17 cellular contexts compared by ENCODE assay signal in genomic region chr4:55880652-55881280, GRCh38. TPM values are rescaled to one million over a fixed set of nuclear protein-coding genes. Genes with fewer than 3 reads are reported as not detected.
DNase-seq lines count a peak whose midpoint lies in the region; ATAC-seq, FAIRE-seq and TF ChIP-seq lines count a peak whose summit lies in the region.
"Had no signal": no experiment of that assay in that cellular context is flagged by ENCODE, and none has a peak within 500 bp of the region (broad histone marks: within the 10 kb centered on the region; RNA-seq: fewer than 3 reads in every experiment).

No MANE protein-coding gene starts in this region.

- H3K9me3 ChIP-seq in HepG2 (ENCODE audit: low read length) (peaks cover 12% of the 10 kb centered on the region; the same call in 1 of the 2 replicates), right lobe of liver (no peaks in the 10 kb centered on the region)

- H3K27me3 ChIP-seq in HepG2 (ENCODE audit: control insufficient read depth in 1 of 2, insufficient read depth in 2 of 2, low read length in 2 of 2) = no peaks in the 10 kb centered on the region
- no peaks in the 10 kb centered on the region for H3K27me3 ChIP-seq in right lobe of liver
- H3K27me3 ChIP-seq: BLaER1 treated with 17β-estradiol and CSF1 and Interleukin-3, amounts not matched to agents 10 nM and 100 nM had no signal

- H3K4me3 Mint-ChIP-seq in effector memory CD8-positive, alpha-beta T cell = no peak overlapping the region
- H3K4me3 Mint-ChIP-seq: CD4-positive, CD25-positive, alpha-beta regulatory T cell; HFFc6 had no signal

- peaks cover 53% of the 10 kb centered on the region for H3K36me3 Mint-ChIP-seq in effector memory CD8-positive, alpha-beta T cell (ENCODE audit: insufficient read depth)

- DNase-seq in HepG2 (ENCODE audit: low spot score) (no peak), right lobe of liver (no peak), retinal pigment epithelial cell (ENCODE audit: low read depth) (peak; percentile 14), cardiac septum (ENCODE audit: low spot score) (no peak), NCI-H1694 treated with DMSO at 0.1 percent for 48 hours (lab: John Stamatoyannopoulos, UW) (no peak)
- no peak for DNase-seq in effector memory CD8-positive, alpha-beta T cell
- DNase-seq: ACHN; CD4-positive, CD25-positive, alpha-beta regulatory T cell; DMS53; GF-D8; HCEC 1CT; HFFc6; KG1 had no signal

- H3K4me1 Mint-ChIP-seq in effector memory CD8-positive, alpha-beta T cell (ENCODE audit: low read depth in 2 of 2) = peaks cover 0 to 3% of the 10 kb centered on the region in 2 donors

- H3K4me1 ChIP-seq in HepG2 (ENCODE audit: insufficient read depth, low read length) (no peaks in the 10 kb centered on the region), right lobe of liver (no peaks in the 10 kb centered on the region)

- 99% methylated on average over 3 of the region's 3 CpGs for WGBS in HepG2 (ENCODE audit: low lambda C conversion rate)
- 100% methylated on average over 1 of the region's 3 CpGs for WGBS in right lobe of liver (ENCODE audit: insufficient coverage, low coverage, low lambda C conversion rate, missing lambda C conversion rate)

- FAIRE-seq in HepG2 (lab: Jason Lieb, UNC) = no peak
- FAIRE-seq: GM19239, HTR-8/SVneo had no signal

- no TSS peak for BruUV-seq in HepG2 (replicated peaks; lab: Mats Ljungman, UMichigan)

- H3K36me3 ChIP-seq in HepG2 (replicated peaks in 1 of 2; ENCODE audit: control insufficient read depth in 1 of 2, insufficient read depth in 2 of 2, low read length in 2 of 2) = peaks cover 1 to 22% of the 10 kb centered on the region in 2 experiments
- H3K36me3 ChIP-seq in right lobe of liver = peaks cover 0 to 18% (median 10%) of the 10 kb centered on the region in 4 donors

- no peak overlapping the region for H3K4me2 ChIP-seq in HepG2 (ENCODE audit: low read depth, low read length)
- H3K4me2 ChIP-seq: BLaER1 treated with 17β-estradiol and CSF1 and Interleukin-3, amounts not matched to agents 10 nM and 100 nM had no signal

- H3K4me3 ChIP-seq in HepG2 (replicated peaks in 1 of 3; ENCODE audit: insufficient read depth in 1 of 3, low read depth in 2 of 3, low read length in 3 of 3) (no peak overlapping the region), right lobe of liver (no peak overlapping the region), retinal pigment epithelial cell (ENCODE audit: low read length) (no peak overlapping the region)
- H3K4me3 ChIP-seq: BLaER1 treated with 17β-estradiol and CSF1 and Interleukin-3, amounts not matched to agents 10 nM and 100 nM had no signal

- peak overlapping the region; percentile 30 to 64 for H3K27ac Mint-ChIP-seq in effector memory CD8-positive, alpha-beta T cell
- H3K27ac Mint-ChIP-seq: HFFc6 had no signal

- TF ChIP-seq RAD21 in HepG2 (CRISPR knock-in tag; IDR thresholded peaks at IDR 0.05) = no peak

- POLR2A ChIA-PET in HepG2 (lab: Yijun Ruan, JAX) = no interaction called here

- TF ChIP-seq POLR2A in HepG2 (IDR thresholded peaks at IDR 0.05; ENCODE audit: insufficient read depth in 1 of 2, low read depth in 2 of 2, low read length in 2 of 2) = no peak
- TF ChIP-seq POLR2A in right lobe of liver (IDR thresholded peaks at IDR 0.05) = no peak

- CTCF ChIA-PET in HepG2 (lab: Yijun Ruan, JAX; ENCODE audit: low intra/inter-chr PET ratio, low total read pairs) = no interaction called here

- ATAC-seq in HepG2 (no peak), right lobe of liver (no peak), HG03460 (IDR thresholded peaks at IDR 0.05; ENCODE audit: unreplicated experiment) (no peak)
- no peak for ATAC-seq in effector memory CD8-positive, alpha-beta T cell (replicated peaks)

- no peaks in the 10 kb centered on the region for H4K20me1 ChIP-seq in HepG2 (ENCODE audit: insufficient read depth, low read length)
- H4K20me1 ChIP-seq: BLaER1 treated with 17β-estradiol and CSF1 and Interleukin-3, amounts not matched to agents 10 nM and 100 nM had no signal

- no peak overlapping the region for H3K27ac ChIP-seq in HepG2 (ENCODE audit: extremely low read length, insufficient read depth, low read length)
- no peak overlapping the region for H3K27ac ChIP-seq in right lobe of liver
- H3K27ac ChIP-seq: BLaER1 treated with 17β-estradiol and CSF1 and Interleukin-3, amounts not matched to agents 10 nM and 100 nM had no signal

- no peak overlapping the region for H2AFZ ChIP-seq in HepG2 (ENCODE audit: low read length)

- TF ChIP-seq CTCF in HepG2 (CRISPR knock-in tag; IDR thresholded peaks at IDR 0.05) (no peak), right lobe of liver (IDR thresholded peaks at IDR 0.05) (no peak), retinal pigment epithelial cell (conservative IDR thresholded peaks at IDR 0.05; ENCODE audit: low read depth, low read length) (no peak)

- no peaks in the 10 kb centered on the region for H3K9me3 Mint-ChIP-seq in effector memory CD8-positive, alpha-beta T cell
- H3K9me3 Mint-ChIP-seq: CD4-positive, CD25-positive, alpha-beta regulatory T cell; HFFc6 had no signal

- H3K9ac ChIP-seq in HepG2 (ENCODE audit: insufficient read depth, low read depth, low read length) = no peak overlapping the region
- H3K9ac ChIP-seq: BLaER1 treated with 17β-estradiol and CSF1 and Interleukin-3, amounts not matched to agents 10 nM and 100 nM had no signal

- H3K79me2 ChIP-seq in HepG2 (ENCODE audit: insufficient read depth, low read length) = no peaks in the 10 kb centered on the region

- in situ Hi-C loops in HepG2 (cut with HindIII; ENCODE audit: extremely low pct_ligation_motif_present, low pct_unique_long_range_greater_than_20kb) = no loop called here

- intact Hi-C loops in HepG2 (cut with micrococcal nuclease; ENCODE audit: unreplicated experiment) (no loop called here), right lobe of liver (cut with DNase I) (no loop called here), cardiac septum (cut with DNase I) (no loop called here)

- TF ChIP-seq EP300 in HepG2 (IDR thresholded peaks at IDR 0.05; ENCODE audit: low read depth in 2 of 2, low read length in 2 of 2) (no peak), HepG2 (CRISPR knock-in tag; IDR thresholded peaks at IDR 0.05; ENCODE audit: borderline replicate concordance) (no peak)

- H3K27me3 Mint-ChIP-seq in effector memory CD8-positive, alpha-beta T cell = no peaks in the 10 kb centered on the region
- H3K27me3 Mint-ChIP-seq: CD4-positive, CD25-positive, alpha-beta regulatory T cell had no signal

TF ChIP-seq in HepG2, 621 proteins besides CTCF, POLR2A, EP300 and RAD21:
- TF ChIP-seq POLR2AphosphoS2 (IDR thresholded peaks at IDR 0.05; ENCODE audit: low read depth, low read length) = no peak
- peak; percentile 67 for TF ChIP-seq CEBPB (IDR thresholded peaks at IDR 0.05; ENCODE audit: borderline replicate concordance, low read depth, low read length)

RNA-seq across cellular contexts. Expression of gene EXOC1, which starts 27.3 kb away (rescaled TPM):
- total RNA-seq in HepG2 (2016; rRNA removed; fragmentation: Illumina TruSeq; extraction: Trizol) = 18.4 and 23.8 TPM in 2 replicates
- 2.5 and 4.4 TPM in 2 replicates for total RNA-seq in HepG2 (2016; cell fraction: cytosol; rRNA removed; fragmentation: Illumina TruSeq; extraction: Trizol; ENCODE audit: low read depth)
- total RNA-seq in HepG2 (2016; cell fraction: insoluble cytoplasmic fraction; rRNA removed; fragmentation: Illumina TruSeq; extraction: Trizol) = 19.0 and 23.6 TPM in 2 replicates
- total RNA-seq in HepG2 (2016; cell fraction: membrane; rRNA removed; fragmentation: Illumina TruSeq; extraction: Trizol) = 3.7 and 4.8 TPM in 2 replicates
- total RNA-seq in HepG2 (2016; cell fraction: nucleus; rRNA removed; fragmentation: Illumina TruSeq; extraction: Trizol) = 19.8 and 21.8 TPM in 2 replicates
- polyA plus RNA-seq in HepG2 (2011; rRNA removed) = 8.9 and 9.1 TPM in 2 replicates
- polyA plus RNA-seq in HepG2 (2011; cell fraction: cytosol; rRNA removed) = 2.7 and 3.6 TPM in 2 replicates
- 11.6 and 13.4 TPM in 2 replicates for polyA plus RNA-seq in HepG2 (2011; cell fraction: nucleus; rRNA removed)
- 8.7 and 10.0 TPM in 2 replicates for polyA plus RNA-seq in HepG2 (2012)
- 0.62 and 0.75 TPM in 2 replicates for polyA plus RNA-seq in HepG2 (2016; cell fraction: cytosol; fragmentation: Illumina TruSeq; extraction: Trizol; ENCODE audit: low read depth)
- polyA plus RNA-seq in HepG2 (2016; cell fraction: insoluble cytoplasmic fraction; fragmentation: Illumina TruSeq; extraction: Trizol; ENCODE audit: low read depth) = 13.8 and 14.8 TPM in 2 replicates
- 0.96 and 1.5 TPM in 2 replicates for polyA plus RNA-seq in HepG2 (2016; cell fraction: membrane; fragmentation: Illumina TruSeq; extraction: Trizol; ENCODE audit: low read depth)
- polyA plus RNA-seq in HepG2 (2016; cell fraction: nucleus; fragmentation: Illumina TruSeq; extraction: Trizol; ENCODE audit: insufficient read depth, low read depth) = 23.3 and 24.3 TPM in 2 replicates
- polyA minus RNA-seq in HepG2 (2011; rRNA and poly(A)+ RNA removed; ENCODE audit: low replicate concordance) = 4.7 and 4.9 TPM in 2 replicates
- 5.8 and 6.6 TPM in 2 replicates for polyA minus RNA-seq in HepG2 (2011; cell fraction: cytosol; rRNA and poly(A)+ RNA removed)
- polyA minus RNA-seq in HepG2 (2011; cell fraction: nucleus; rRNA and poly(A)+ RNA removed) = 28.6 and 33.7 TPM in 2 replicates
- 1 to 10 TPM; 6.7 to 9.8 (median 9.2) TPM for total RNA-seq in right lobe of liver
- 26.6 TPM for total RNA-seq in cardiac septum
